Comparison of ENCODE assay signal across 7 cellular contexts in genomic region chr14:93114068-93114710, GRCh38. TPM values are rescaled to one million over a fixed set of nuclear protein-coding genes. Genes with fewer than 3 reads are reported as not detected.
DNase-seq lines count a peak whose midpoint lies in the region; ATAC-seq and TF ChIP-seq lines count a peak whose summit lies in the region.

No MANE protein-coding gene starts in this region.

- peak overlapping the region; percentile 75 to 95 (median 86) for H3K4me3 Mint-ChIP-seq in naive thymus-derived CD8-positive, alpha-beta T cell

- TF ChIP-seq CTCF in GM13977 (IDR thresholded peaks at IDR 0.05; ENCODE audit: extremely low read depth, insufficient read depth, missing control alignments) (no peak), PC-3 (conservative IDR thresholded peaks at IDR 0.05; ENCODE audit: low read depth, low read length) (no peak)

- H3K27me3 ChIP-seq in PC-3 (ENCODE audit: low read length) = no peaks in the 10 kb centered on the region
- no peaks in the 10 kb centered on the region for H3K27me3 ChIP-seq in effector memory CD4-positive, alpha-beta T cell (replicated peaks; ENCODE audit: control insufficient read depth, insufficient read depth, low read length, poor library complexity, severe bottlenecking)

- H3K36me3 Mint-ChIP-seq in naive thymus-derived CD8-positive, alpha-beta T cell = no peaks in the 10 kb centered on the region

- DNase-seq in GM13977 (ENCODE audit: low spot score) (peak; percentile 34), PC-3 (peak; percentile 15), NCI-H187 treated with DMSO at 0.1 percent for 48 hours (lab: John Stamatoyannopoulos, UW) (no peak), cortex of kidney (lab: John Stamatoyannopoulos, UW) (no peak)
- DNase-seq in effector memory CD4-positive, alpha-beta T cell = no peak
- DNase-seq in naive thymus-derived CD8-positive, alpha-beta T cell = peak in 3 of 10 donors; percentile 8 to 30 (median 23)

- POLR2A ChIA-PET in PC-3 (lab: Charles Lee; ENCODE audit: unreplicated experiment) = no interaction called here
- POLR2A ChIA-PET in naive thymus-derived CD8-positive, alpha-beta T cell (lab: Charles Lee) = interaction anchor here (0.5 to 3.8 kb wide), 12 partner anchors 10 to 93 kb away, joined by 3 to 50 read pairs (median 10); partner anchors contain the start of genes LYSET, MOAP1 and UBR7

- H3K9me3 Mint-ChIP-seq in naive thymus-derived CD8-positive, alpha-beta T cell = no peaks in the 10 kb centered on the region

- H3K27me3 Mint-ChIP-seq in naive thymus-derived CD8-positive, alpha-beta T cell = no peaks in the 10 kb centered on the region

- peak overlapping the region; percentile 64 for H3K9ac ChIP-seq in PC-3 (ENCODE audit: low read length)

- no peaks in the 10 kb centered on the region for H3F3A ChIP-seq in PC-3 (ENCODE audit: low read length, unreplicated experiment)

- H3K4me1 Mint-ChIP-seq in naive thymus-derived CD8-positive, alpha-beta T cell = peaks cover 23 to 55% (median 45%) of the 10 kb centered on the region in 4 donors

- peaks cover 21% of the 10 kb centered on the region for H3K4me1 ChIP-seq in PC-3 (ENCODE audit: insufficient read depth, low read length)
- peaks cover 16% of the 10 kb centered on the region for H3K4me1 ChIP-seq in effector memory CD4-positive, alpha-beta T cell (ENCODE audit: control insufficient read depth, insufficient read depth, low read length, poor library complexity, severe bottlenecking)

- peak overlapping the region; percentile 77 to 96 (median 91) for H3K27ac Mint-ChIP-seq in naive thymus-derived CD8-positive, alpha-beta T cell

- H3K9me3 ChIP-seq in PC-3 (ENCODE audit: low read length) = no peaks in the 10 kb centered on the region
- no peaks in the 10 kb centered on the region for H3K9me3 ChIP-seq in effector memory CD4-positive, alpha-beta T cell (ENCODE audit: control insufficient read depth, low read length)

- ATAC-seq in PC-3 (no peak), HG02981 (IDR thresholded peaks at IDR 0.05; ENCODE audit: unreplicated experiment) (no peak)
- ATAC-seq in naive thymus-derived CD8-positive, alpha-beta T cell = no peak

- peak overlapping the region; percentile 83 for H2AFZ ChIP-seq in PC-3 (ENCODE audit: low read length)

- no TSS peak for BruUV-seq in PC-3 (replicated peaks; lab: Mats Ljungman, UMichigan)

- H3K4me3 ChIP-seq in PC-3 (ENCODE audit: low read length) = peak overlapping the region; percentile 94
- peak overlapping the region; percentile 76 for H3K4me3 ChIP-seq in effector memory CD4-positive, alpha-beta T cell (ENCODE audit: insufficient read depth, low read depth, low read length, poor library complexity, severe bottlenecking)

- H3K27ac ChIP-seq in PC-3 (ENCODE audit: low read length) = no peak overlapping the region
- peak overlapping the region; percentile 55 for H3K27ac ChIP-seq in effector memory CD4-positive, alpha-beta T cell (ENCODE audit: insufficient read depth, low read length, poor library complexity, severe bottlenecking)

- H3K79me2 ChIP-seq in PC-3 (ENCODE audit: low read length) = peaks cover 58% of the 10 kb centered on the region

- intact Hi-C loops in PC-3 (cut with micrococcal nuclease) = loop anchor here (10.0 kb wide), 1 partner anchor 61 kb away; no protein-coding TSS in a partner anchor

- H4K20me1 ChIP-seq in PC-3 (ENCODE audit: low read length) = no peaks in the 10 kb centered on the region

- H3K36me3 ChIP-seq in PC-3 (ENCODE audit: low read depth, low read length) = no peaks in the 10 kb centered on the region
- H3K36me3 ChIP-seq in effector memory CD4-positive, alpha-beta T cell (ENCODE audit: control insufficient read depth, insufficient read depth, low read length) = no peaks in the 10 kb centered on the region

- in situ Hi-C loops in GM13977 (cut with MboI; ENCODE audit: low pct_unique_long_range_greater_than_20kb, low sequenced_read_pairs, unreplicated experiment) = no loop called here

- no peaks in the 10 kb centered on the region for H3K9me2 ChIP-seq in PC-3 (replicated peaks; ENCODE audit: low read length)

- CTCF ChIA-PET in PC-3 (lab: Charles Lee) = interaction anchor here (1.0 to 2.5 kb wide), 7 partner anchors 19 to 166 kb away, joined by 3 to 15 read pairs (median 6); no protein-coding TSS in a partner anchor

- H3K4me2 ChIP-seq in PC-3 (ENCODE audit: low read length) = peak overlapping the region; percentile 98

RNA-seq across cellular contexts. Expression of gene ITPK1, which starts 1.5 kb away (rescaled TPM):
- total RNA-seq in PC-3 (2014; rRNA removed) = 66.2 and 81.1 TPM in 2 replicates
- total RNA-seq in naive thymus-derived CD8-positive, alpha-beta T cell = 10 to 100 TPM; 33.1 to 34.6 TPM
- polyA plus RNA-seq in naive thymus-derived CD8-positive, alpha-beta T cell = 10 to 100 TPM; 25.3 to 41.1 (median 32.5) TPM

Comparison
In these comparisons a context has a peak if more than half of its experiments do, and no peak if none do; other contexts are left out.
1. DNase-seq: peak in GM13977 (single experiment) and PC-3 (single experiment); none in effector memory CD4-positive, alpha-beta T cell (0 of 3), NCI-H187 treated with DMSO at 0.1 percent for 48 hours (single experiment) and cortex of kidney (single experiment).